20 cellular contexts compared by ENCODE assay signal in genomic region chr2:1321297-1321696, GRCh38.
"Had no signal": no experiment of that assay in that cellular context is flagged by ENCODE, and none has a peak within 500 bp of the region (broad histone marks: within the 10 kb centered on the region; RNA-seq: fewer than 3 reads in every experiment).

No MANE protein-coding gene starts in this region.

- DNase-seq: activated CD4-positive, alpha-beta memory T cell treated with anti-CD3 and anti-CD28 coated beads for 36 hours; activated CD4-positive, alpha-beta T cell treated with anti-CD3 and anti-CD28 coated beads, Interleukin-2, amount 10 ng/mL, durations not matched to agents 7 days and 5 days; activated CD4-positive, CD25-positive, alpha-beta regulatory T cell; activated gamma-delta T cell; activated naive CD4-positive, alpha-beta T cell treated with anti-CD3 and anti-CD28 coated beads, Interleukin-2, amount 10 ng/mL, durations not matched to agents 7 days and 5 days; activated naive CD8-positive, alpha-beta T cell treated with anti-CD3 and anti-CD28 coated beads, Interleukin-2, amount 10 ng/mL, durations not matched to agents 7 days and 5 days; activated T-cell treated with anti-CD3 and anti-CD28 coated beads for 4 hours; activated T-cell treated with anti-CD3 and anti-CD28 coated beads, Interleukin-2, amount 50 U/mL, for 48 hours; Karpas-422; MM.1S; NCI-H1105; NCI-H1436; NCI-H1694 treated with DMSO at 0.1 percent for 48 hours; NCI-H2081; NCI-H345; NCI-H510A; NCI-H526 treated with DMSO at 0.1 percent for 48 hours; NCI-H82; RPMI8226; T-cell had no signal
